In the genomic region with DNA sequence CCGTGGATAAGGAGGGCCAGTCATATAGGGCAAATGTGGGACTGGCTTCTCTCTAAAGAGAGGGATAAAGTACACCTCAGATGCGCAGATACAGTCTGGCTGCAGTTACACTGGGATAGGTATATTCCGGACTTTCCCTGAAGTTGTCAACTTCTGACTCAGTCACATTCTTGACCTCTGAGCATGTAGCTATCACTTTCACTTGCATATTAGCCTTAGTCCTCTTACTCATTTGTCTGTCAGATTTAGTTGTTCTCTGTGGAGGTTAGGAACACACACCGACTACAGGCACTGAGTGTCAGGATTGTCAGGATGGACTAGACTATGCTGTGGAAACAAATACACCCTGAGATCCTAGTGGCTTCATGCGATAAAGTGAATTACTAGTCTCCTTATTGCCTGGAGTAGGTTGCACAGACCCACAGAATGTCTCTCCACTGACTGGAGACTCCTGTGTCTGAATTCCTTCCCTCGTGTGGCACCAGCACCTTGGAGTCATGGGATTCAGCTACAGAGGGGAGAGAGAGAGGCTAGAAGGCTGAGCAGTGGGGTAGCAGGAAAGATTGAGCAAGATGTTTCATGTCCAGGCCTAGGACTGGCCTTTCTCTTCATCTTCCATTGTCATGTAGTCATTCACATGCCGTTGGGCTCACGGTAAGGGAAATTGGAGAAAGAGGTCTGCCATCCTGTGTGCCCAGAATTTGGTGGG, we compare ENCODE assay signal across 13 cellular contexts.
DNase-seq lines count a peak whose midpoint lies in the region; ATAC-seq, FAIRE-seq and TF ChIP-seq lines count a peak whose summit lies in the region.
"Had no signal": no experiment of that assay in that cellular context is flagged by ENCODE, and none has a peak within 500 bp of the region (broad histone marks: within the 10 kb centered on the region; RNA-seq: fewer than 3 reads in every experiment).

No MANE protein-coding gene starts in this region.

- CTCF ChIA-PET in GM12878 (lab: Yijun Ruan, JAX) = interaction anchor here (1.7 to 4.8 kb wide), 2 partner anchors 156 to 277 kb away, joined by 8 to 34 read pairs; no protein-coding TSS in a partner anchor

- BruUV-seq in GM12878 (replicated peaks; lab: Mats Ljungman, UMichigan) = no TSS peak

- H3K36me3 ChIP-seq in GM12878 (ENCODE audit: control insufficient read depth in 2 of 2, insufficient read depth in 2 of 2, low read length in 1 of 2) (no peaks in the 10 kb centered on the region), gastrocnemius medialis (no peaks in the 10 kb centered on the region)
- H3K36me3 ChIP-seq: thyroid gland had no signal

- TF ChIP-seq POLR2A in GM12878 (IDR thresholded peaks at IDR 0.05; ENCODE audit: low read depth, low read length) (no peak), gastrocnemius medialis (IDR thresholded peaks at IDR 0.05) (no peak)

- no peak for TF ChIP-seq CTCF in GM13976 (IDR thresholded peaks at IDR 0.05; ENCODE audit: borderline replicate concordance, control extremely low read depth, extremely low read depth, insufficient read depth, missing control alignments)
- no peak for TF ChIP-seq CTCF in GM12878 (IDR thresholded peaks at IDR 0.05 in 2 of 3, conservative IDR thresholded peaks at IDR 0.05 in 1 of 3; ENCODE audit: control insufficient read depth in 2 of 3, extremely low read depth in 1 of 3, insufficient read depth in 1 of 3, low read depth in 3 of 3, low read length in 3 of 3)
- no peak for TF ChIP-seq CTCF in omental fat pad (IDR thresholded peaks at IDR 0.05)
- no peak for TF ChIP-seq CTCF in gastrocnemius medialis (IDR thresholded peaks at IDR 0.05 in 4 of 5, conservative IDR thresholded peaks at IDR 0.05 in 1 of 5)

- POLR2A ChIA-PET in GM12878 (lab: Charles Lee) = interaction anchor here (2.1 kb wide), 1 partner anchor 15 kb away, joined by 4 read pairs; no protein-coding TSS in a partner anchor

- H3K9me3 ChIP-seq in GM12878 (replicated peaks; ENCODE audit: control insufficient read depth, insufficient read depth, low read length) (no peaks in the 10 kb centered on the region), gastrocnemius medialis (no peaks in the 10 kb centered on the region)
- H3K9me3 ChIP-seq: thyroid gland had no signal

- H3K27me3 ChIP-seq in GM12878 (replicated peaks in 1 of 2; ENCODE audit: control insufficient read depth in 2 of 2, insufficient read depth in 2 of 2, low read length in 1 of 2) (no peaks in the 10 kb centered on the region), gastrocnemius medialis (no peaks in the 10 kb centered on the region)
- H3K27me3 ChIP-seq: thyroid gland had no signal

- no peak overlapping the region for H3K4me2 ChIP-seq in GM12878 (ENCODE audit: control insufficient read depth, insufficient read depth)

- in situ Hi-C loops in GM13976 (cut with MboI; ENCODE audit: low sequenced_read_pairs, unreplicated experiment) (loop anchor here (25.0 kb wide), 1 partner anchor 162 kb away; no protein-coding TSS in a partner anchor), GM12878 (cut with MboI) (loop anchor here (5.0 kb wide), 1 partner anchor 157 kb away; no protein-coding TSS in a partner anchor), gastrocnemius medialis (cut with MboI; ENCODE audit: low sequenced_read_pairs in 4 of 4) (no loop called here)

- no peaks in the 10 kb centered on the region for H4K20me1 ChIP-seq in GM12878 (ENCODE audit: control insufficient read depth, insufficient read depth)

- H3K4me1 ChIP-seq in GM12878 (ENCODE audit: control insufficient read depth, insufficient read depth, low read length) = no peaks in the 10 kb centered on the region
- H3K4me1 ChIP-seq in gastrocnemius medialis = no peaks in the 10 kb centered on the region
- H3K4me1 ChIP-seq: thyroid gland had no signal

- H2AFZ ChIP-seq in GM12878 (ENCODE audit: control insufficient read depth, low read depth, low read length) = peak overlapping the region; percentile 27

- ATAC-seq in HG03378 (IDR thresholded peaks at IDR 0.05; ENCODE audit: unreplicated experiment) (peak; percentile 41), GM12878 (peak; percentile 97), omental fat pad (ENCODE audit: low FRiP score) (peak; percentile 82), gastrocnemius medialis (no peak), GM18873 (IDR thresholded peaks at IDR 0.05; ENCODE audit: low FRiP score, unreplicated experiment) (no peak)
- ATAC-seq: activated T-cell treated with anti-CD3 and anti-CD28 coated beads, Interleukin-2, amount 50 U/mL, for 4 hours; effector memory CD8-positive, alpha-beta T cell had no signal

- SMC1A ChIA-PET in GM12878 (lab: Charles Lee; ENCODE audit: uncharacterized antibody, unreplicated experiment) = interaction anchor here (0.6 to 3.5 kb wide), 3 partner anchors 125 to 163 kb away, joined by 3 to 30 read pairs (median 4); no protein-coding TSS in a partner anchor

- no peak for TF ChIP-seq EP300 in GM12878 (IDR thresholded peaks at IDR 0.05; ENCODE audit: borderline replicate concordance in 1 of 2, control insufficient read depth in 1 of 2, low read depth in 2 of 2, low read length in 2 of 2)

- no peak for TF ChIP-seq RAD21 in GM12878 (IDR thresholded peaks at IDR 0.05; ENCODE audit: insufficient read depth, low read depth, low read length)

- WGBS in GM12878 (ENCODE audit: insufficient coverage, insufficient replicate concordance, low lambda C conversion rate, missing lambda C conversion rate) = 50% methylated on average over 8 of the region's 8 CpGs

- peak; percentile 95 for FAIRE-seq in GM12878 (lab: Jason Lieb, UNC)

- H3K9ac ChIP-seq in GM12878 (ENCODE audit: control insufficient read depth, insufficient read depth, low read length) = no peak overlapping the region

- H3K4me3 ChIP-seq in GM12878 (no peak overlapping the region), gastrocnemius medialis (no peak overlapping the region)
- H3K4me3 ChIP-seq: thyroid gland had no signal

- RAD21 ChIA-PET in GM12878 (lab: Charles Lee; ENCODE audit: unreplicated experiment) = interaction anchor here (1.1 to 4.3 kb wide), 3 partner anchors 86 to 156 kb away, joined by 3 to 19 read pairs (median 8); no protein-coding TSS in a partner anchor

- H3K79me2 ChIP-seq in GM12878 (ENCODE audit: control insufficient read depth, insufficient read depth, low read length) = no peaks in the 10 kb centered on the region

- intact Hi-C loops in GM12878 (cut with micrococcal nuclease; ENCODE audit: unreplicated experiment) (no loop called here), gastrocnemius medialis (cut with DNase I; ENCODE audit: low total_unique reads) (no loop called here)

- H3K27ac ChIP-seq in GM12878 (ENCODE audit: control insufficient read depth, insufficient read depth) (no peak overlapping the region), gastrocnemius medialis (no peak overlapping the region)
- H3K27ac ChIP-seq: HL-60, thyroid gland had no signal

- DNase-seq in GM13976 (ENCODE audit: low spot score) (peak; percentile 18), GM12878 (ENCODE audit: low read depth, low spot score) (peak; percentile 40), omental fat pad (ENCODE audit: low spot score) (no peak), foreskin melanocyte (no peak), gastrocnemius medialis (no peak), globus pallidus (ENCODE audit: low spot score) (no peak)
- DNase-seq: activated T-cell treated with anti-CD3 and anti-CD28 coated beads, Interleukin-2, amount 50 U/mL, for 4 hours; effector memory CD8-positive, alpha-beta T cell; NCI-H2171 treated with DMSO at 0.1 percent for 48 hours; thyroid gland had no signal

TF ChIP-seq in GM12878, 131 proteins besides CTCF, POLR2A, EP300 and RAD21 (continues in another document):
- TF ChIP-seq TBL1XR1 (IDR thresholded peaks at IDR 0.05; ENCODE audit: low read depth, low read length) = no peak
- TF ChIP-seq ASH2L (IDR thresholded peaks at IDR 0.05; ENCODE audit: borderline replicate concordance, low read depth) = no peak
- TF ChIP-seq IRF3 (IDR thresholded peaks at IDR 0.05) = no peak
- TF ChIP-seq IKZF1 (conservative IDR thresholded peaks at IDR 0.05) = peak; percentile 24; the same call in 1 of the 2 replicates
- TF ChIP-seq CHD4 (IDR thresholded peaks at IDR 0.05) = no peak
- no peak for TF ChIP-seq RAD51 (IDR thresholded peaks at IDR 0.05)
- no peak for TF ChIP-seq ZBTB40 (IDR thresholded peaks at IDR 0.05; ENCODE audit: borderline replicate concordance)
- TF ChIP-seq BMI1 (IDR thresholded peaks at IDR 0.05; ENCODE audit: borderline replicate concordance) = no peak

Comparison
In these comparisons a context has a peak if more than half of its experiments do, and no peak if none do; other contexts are left out.
1. DNase-seq: peak in GM13976 (single experiment) and GM12878 (single experiment); none in omental fat pad (single experiment), foreskin melanocyte (single experiment), gastrocnemius medialis (0 of 2) and globus pallidus (single experiment).
2. ATAC-seq: peak in HG03378 (single experiment), GM12878 (single experiment) and omental fat pad (single experiment); none in gastrocnemius medialis (0 of 2) and GM18873 (single experiment).
3. in situ Hi-C loops: an anchor here in GM13976 (25.0 kb wide) and GM12878 (5.0 kb wide); none called in gastrocnemius medialis.